1 cellular context compared by ENCODE assay signal in the genomic region with DNA sequence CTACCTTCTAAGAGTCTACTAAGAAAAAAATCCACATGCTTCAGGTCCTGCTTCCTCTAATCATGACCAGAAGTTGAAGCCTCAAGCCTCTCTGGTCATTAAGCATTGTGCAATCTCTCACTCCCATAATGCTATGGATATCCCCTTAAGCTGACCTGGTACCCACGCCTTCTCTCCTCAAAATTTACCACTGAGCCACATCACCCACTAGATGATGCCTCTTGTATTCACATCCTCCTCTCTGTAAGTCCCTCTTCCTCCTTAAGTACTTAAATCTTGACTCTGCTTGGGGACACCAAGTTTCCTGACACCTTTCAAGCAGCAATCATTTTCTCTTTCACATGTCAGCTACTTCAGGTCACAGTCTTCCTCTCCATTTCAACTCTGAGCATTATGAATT.
TF ChIP-seq lines count a peak whose summit lies in the region.

No MANE protein-coding gene starts in this region.

TF ChIP-seq in GM12878, 131 proteins besides CTCF, POLR2A, EP300 and RAD21 (continued from another document):
- TF ChIP-seq, protein P1, sequence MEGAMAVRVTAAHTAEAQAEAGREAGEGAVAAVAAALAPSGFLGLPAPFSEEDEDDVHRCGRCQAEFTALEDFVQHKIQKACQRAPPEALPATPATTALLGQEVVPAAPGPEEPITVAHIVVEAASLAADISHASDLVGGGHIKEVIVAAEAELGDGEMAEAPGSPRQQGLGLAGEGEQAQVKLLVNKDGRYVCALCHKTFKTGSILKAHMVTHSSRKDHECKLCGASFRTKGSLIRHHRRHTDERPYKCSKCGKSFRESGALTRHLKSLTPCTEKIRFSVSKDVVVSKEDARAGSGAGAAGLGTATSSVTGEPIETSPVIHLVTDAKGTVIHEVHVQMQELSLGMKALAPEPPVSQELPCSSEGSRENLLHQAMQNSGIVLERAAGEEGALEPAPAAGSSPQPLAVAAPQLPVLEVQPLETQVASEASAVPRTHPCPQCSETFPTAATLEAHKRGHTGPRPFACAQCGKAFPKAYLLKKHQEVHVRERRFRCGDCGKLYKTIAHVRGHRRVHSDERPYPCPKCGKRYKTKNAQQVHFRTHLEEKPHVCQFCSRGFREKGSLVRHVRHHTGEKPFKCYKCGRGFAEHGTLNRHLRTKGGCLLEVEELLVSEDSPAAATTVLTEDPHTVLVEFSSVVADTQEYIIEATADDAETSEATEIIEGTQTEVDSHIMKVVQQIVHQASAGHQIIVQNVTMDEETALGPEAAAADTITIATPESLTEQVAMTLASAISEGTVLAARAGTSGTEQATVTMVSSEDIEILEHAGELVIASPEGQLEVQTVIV (IDR thresholded peaks at IDR 0.05; ENCODE audit: borderline replicate concordance, partially characterized antibody) = no peak
- TF ChIP-seq, protein P2, sequence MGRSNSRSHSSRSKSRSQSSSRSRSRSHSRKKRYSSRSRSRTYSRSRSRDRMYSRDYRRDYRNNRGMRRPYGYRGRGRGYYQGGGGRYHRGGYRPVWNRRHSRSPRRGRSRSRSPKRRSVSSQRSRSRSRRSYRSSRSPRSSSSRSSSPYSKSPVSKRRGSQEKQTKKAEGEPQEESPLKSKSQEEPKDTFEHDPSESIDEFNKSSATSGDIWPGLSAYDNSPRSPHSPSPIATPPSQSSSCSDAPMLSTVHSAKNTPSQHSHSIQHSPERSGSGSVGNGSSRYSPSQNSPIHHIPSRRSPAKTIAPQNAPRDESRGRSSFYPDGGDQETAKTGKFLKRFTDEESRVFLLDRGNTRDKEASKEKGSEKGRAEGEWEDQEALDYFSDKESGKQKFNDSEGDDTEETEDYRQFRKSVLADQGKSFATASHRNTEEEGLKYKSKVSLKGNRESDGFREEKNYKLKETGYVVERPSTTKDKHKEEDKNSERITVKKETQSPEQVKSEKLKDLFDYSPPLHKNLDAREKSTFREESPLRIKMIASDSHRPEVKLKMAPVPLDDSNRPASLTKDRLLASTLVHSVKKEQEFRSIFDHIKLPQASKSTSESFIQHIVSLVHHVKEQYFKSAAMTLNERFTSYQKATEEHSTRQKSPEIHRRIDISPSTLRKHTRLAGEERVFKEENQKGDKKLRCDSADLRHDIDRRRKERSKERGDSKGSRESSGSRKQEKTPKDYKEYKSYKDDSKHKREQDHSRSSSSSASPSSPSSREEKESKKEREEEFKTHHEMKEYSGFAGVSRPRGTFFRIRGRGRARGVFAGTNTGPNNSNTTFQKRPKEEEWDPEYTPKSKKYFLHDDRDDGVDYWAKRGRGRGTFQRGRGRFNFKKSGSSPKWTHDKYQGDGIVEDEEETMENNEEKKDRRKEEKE (IDR thresholded peaks at IDR 0.05) = no peak
- peak; percentile 47; the same call in 1 of the 2 replicates for TF ChIP-seq RUNX3 (IDR thresholded peaks at IDR 0.05; ENCODE audit: low read length)
